ENCODE assay signal across 23 cellular contexts in genomic region chr14:103223818-103224352, GRCh38.
"Had no signal": no experiment of that assay in that cellular context is flagged by ENCODE, and none has a peak within 500 bp of the region (broad histone marks: within the 10 kb centered on the region; RNA-seq: fewer than 3 reads in every experiment).

No MANE protein-coding gene starts in this region.

- H3K27ac ChIP-seq: dorsolateral prefrontal cortex, left lung, prostate gland, right atrium auricular region, testis, tibial artery had no signal

- H3K27me3 ChIP-seq: right atrium auricular region, testis had no signal

- H3K27ac Mint-ChIP-seq: mesothelial cell of epicardium; naive B cell; natural killer cell treated with Interleukin-12 subunit alpha and Interleukin-12 subunit beta and Interleukin-15 and Interleukin-18, amount 100 ng/mL, for 72 hours; stimulated activated effector memory CD8-positive, alpha-beta T cell treated with anti-CD3 and anti-CD28 coated beads, Interleukin-12 subunit alpha, Interleukin-12 subunit beta, amount 100 ng/mL, for 72 hours; type B pancreatic cell had no signal

- H3K36me3 Mint-ChIP-seq: mesothelial cell of epicardium; naive B cell; natural killer cell treated with Interleukin-12 subunit alpha and Interleukin-12 subunit beta and Interleukin-15 and Interleukin-18, amount 100 ng/mL, for 72 hours; stimulated activated effector memory CD8-positive, alpha-beta T cell treated with anti-CD3 and anti-CD28 coated beads, Interleukin-12 subunit alpha, Interleukin-12 subunit beta, amount 100 ng/mL, for 72 hours; type B pancreatic cell had no signal

- H3K4me3 ChIP-seq: dorsolateral prefrontal cortex, left lung, mucosa of descending colon, prostate gland, right atrium auricular region, testis, tibial artery had no signal

- H3K4me1 ChIP-seq: prostate gland, testis had no signal

- FAIRE-seq: frontal cortex had no signal

- H3K9me3 ChIP-seq: left lung, mucosa of descending colon, prostate gland, right atrium auricular region, testis, tibial artery had no signal

- H3K36me3 ChIP-seq: left lung, prostate gland, right atrium auricular region, tibial artery had no signal

- H3K4me3 Mint-ChIP-seq: mesothelial cell of epicardium; naive B cell; natural killer cell treated with Interleukin-12 subunit alpha and Interleukin-12 subunit beta and Interleukin-15 and Interleukin-18, amount 100 ng/mL, for 72 hours; neural crest cell; stimulated activated effector memory CD8-positive, alpha-beta T cell treated with anti-CD3 and anti-CD28 coated beads, Interleukin-12 subunit alpha, Interleukin-12 subunit beta, amount 100 ng/mL, for 72 hours; type B pancreatic cell had no signal

- DNase-seq: dorsolateral prefrontal cortex; effector CD4-positive, alpha-beta T cell; hypothalamus; left cardiac atrium; left lung; mesenchymal stem cell; mucosa of descending colon; naive B cell; stimulated activated CD4-positive, alpha-beta T cell treated with anti-CD3 and anti-CD28 coated beads, Interleukin-2, amount 100 ng/mL, for 24 hours; stimulated activated CD4-positive, alpha-beta T cell treated with anti-CD3 and anti-CD28 coated beads, Interleukin-4, amount 100 ng/mL, for 24 hours; stimulated activated naive CD8-positive, alpha-beta T cell treated with anti-CD3 and anti-CD28 coated beads, Interleukin-15, Interleukin-2, amounts not matched to agents 100 U/mL and 50 U/mL, for 24 hours; substantia nigra; testis; tibial artery had no signal

- H3K9me3 Mint-ChIP-seq: mesothelial cell of epicardium; naive B cell; natural killer cell treated with Interleukin-12 subunit alpha and Interleukin-12 subunit beta and Interleukin-15 and Interleukin-18, amount 100 ng/mL, for 72 hours; neural crest cell; stimulated activated effector memory CD8-positive, alpha-beta T cell treated with anti-CD3 and anti-CD28 coated beads, Interleukin-12 subunit alpha, Interleukin-12 subunit beta, amount 100 ng/mL, for 72 hours; type B pancreatic cell had no signal

- ATAC-seq: left cardiac atrium; left lung; mucosa of descending colon; natural killer cell treated with Interleukin-12 subunit alpha and Interleukin-12 subunit beta and Interleukin-15 and Interleukin-18, amount 100 ng/mL, for 72 hours; sciatic nerve; stimulated activated effector memory CD8-positive, alpha-beta T cell treated with anti-CD3 and anti-CD28 coated beads, Interleukin-12 subunit alpha, Interleukin-12 subunit beta, amount 100 ng/mL, for 72 hours; stimulated activated naive CD8-positive, alpha-beta T cell treated with anti-CD3 and anti-CD28 coated beads, Interleukin-15, Interleukin-2, amounts not matched to agents 100 U/mL and 50 U/mL, for 24 hours had no signal

- H3K4me1 Mint-ChIP-seq: mesothelial cell of epicardium; stimulated activated effector memory CD8-positive, alpha-beta T cell treated with anti-CD3 and anti-CD28 coated beads, Interleukin-12 subunit alpha, Interleukin-12 subunit beta, amount 100 ng/mL, for 72 hours had no signal
